In genomic region chr1:236685205-236685916, GRCh38 we compare ENCODE assay signal across 12 cellular contexts. TPM values are rescaled to one million over a fixed set of nuclear protein-coding genes. Genes with fewer than 3 reads are reported as not detected.
A peak's percentile ranks its signal among the peaks of the same experiment; 100 is the strongest.
DNase-seq lines count a peak whose midpoint lies in the region; ATAC-seq and TF ChIP-seq lines count a peak whose summit lies in the region.
"Had no signal": no experiment of that assay in that cellular context is flagged by ENCODE, and none has a peak within 500 bp of the region (broad histone marks: within the 10 kb centered on the region; RNA-seq: fewer than 3 reads in every experiment).

No MANE protein-coding gene starts in this region.

- H3K4me3 Mint-ChIP-seq in activated naive CD4-positive, alpha-beta T cell treated with anti-CD3 and anti-CD28 coated beads, Interleukin-2, amount 10 ng/mL, durations not matched to agents 7 days and 5 days = peak overlapping the region; percentile 28
- H3K4me3 Mint-ChIP-seq in endothelial cell (ENCODE audit: unreplicated experiment) = peak overlapping the region; percentile 87

- peak overlapping the region in 2 of 3 donors; percentile 30 to 61 for H3K4me3 ChIP-seq in skeletal muscle tissue (ENCODE audit: low read length in 3 of 3)
- H3K4me3 ChIP-seq: BLaER1 treated with 17β-estradiol and CSF1 and Interleukin-3, amounts not matched to agents 10 nM and 100 nM had no signal

- H3K27me3 Mint-ChIP-seq in activated naive CD4-positive, alpha-beta T cell treated with anti-CD3 and anti-CD28 coated beads, Interleukin-2, amount 10 ng/mL, durations not matched to agents 7 days and 5 days = peaks cover 53% of the 10 kb centered on the region
- H3K27me3 Mint-ChIP-seq in endothelial cell (ENCODE audit: unreplicated experiment) = peaks cover 11% of the 10 kb centered on the region

- no peak for ATAC-seq in activated naive CD4-positive, alpha-beta T cell treated with anti-CD3 and anti-CD28 coated beads, Interleukin-2, amount 50 U/mL, for 72 hours
- ATAC-seq in GM18511 (IDR thresholded peaks at IDR 0.05; ENCODE audit: unreplicated experiment) = no peak

- H3K36me3 ChIP-seq in skeletal muscle tissue (ENCODE audit: control insufficient read depth in 3 of 3, insufficient read depth in 3 of 3, low read length in 3 of 3) = peaks cover 0 to 4% (median 0%) of the 10 kb centered on the region in 3 donors
- H3K36me3 ChIP-seq: BLaER1 treated with 17β-estradiol and CSF1 and Interleukin-3, amounts not matched to agents 10 nM and 100 nM had no signal

- peaks cover 0 to 5% (median 2%) of the 10 kb centered on the region in 3 donors for H3K27me3 ChIP-seq in skeletal muscle tissue (ENCODE audit: control insufficient read depth in 3 of 3, insufficient read depth in 3 of 3, low read length in 3 of 3)
- H3K27me3 ChIP-seq: BLaER1 treated with 17β-estradiol and CSF1 and Interleukin-3, amounts not matched to agents 10 nM and 100 nM had no signal

- H3K4me1 Mint-ChIP-seq in activated naive CD4-positive, alpha-beta T cell treated with anti-CD3 and anti-CD28 coated beads, Interleukin-2, amount 10 ng/mL, durations not matched to agents 7 days and 5 days = peaks cover 18% of the 10 kb centered on the region
- peaks cover 6% of the 10 kb centered on the region for H3K4me1 Mint-ChIP-seq in endothelial cell (ENCODE audit: unreplicated experiment)

- H3K27ac Mint-ChIP-seq in activated naive CD4-positive, alpha-beta T cell treated with anti-CD3 and anti-CD28 coated beads, Interleukin-2, amount 10 ng/mL, durations not matched to agents 7 days and 5 days = peak overlapping the region; percentile 42
- H3K27ac Mint-ChIP-seq in activated naive CD4-positive, alpha-beta T cell treated with anti-CD3 and anti-CD28 coated beads, Interleukin-2, amount 50 U/mL, for 72 hours = no peak overlapping the region
- no peak overlapping the region for H3K27ac Mint-ChIP-seq in endothelial cell (ENCODE audit: unreplicated experiment)

- no peak for DNase-seq in activated naive CD4-positive, alpha-beta T cell treated with anti-CD3 and anti-CD28 coated beads, Interleukin-2, amount 10 ng/mL, durations not matched to agents 7 days and 5 days
- DNase-seq in activated naive CD4-positive, alpha-beta T cell treated with anti-CD3 and anti-CD28 coated beads, Interleukin-2, amount 50 U/mL, for 72 hours (ENCODE audit: low spot score in 2 of 2) = no peak
- DNase-seq in RPMI7951 (ENCODE audit: low read depth) (peak; percentile 8), endothelial cell (ENCODE audit: low spot score) (no peak), OCI-M1 (lab: John Stamatoyannopoulos, UW) (no peak), NCI-H2171 (lab: John Stamatoyannopoulos, UW) (no peak)
- DNase-seq: cortex of kidney, GOT3, NCI-H187 treated with DMSO at 0.1 percent for 48 hours had no signal

- H3K36me3 Mint-ChIP-seq in activated naive CD4-positive, alpha-beta T cell treated with anti-CD3 and anti-CD28 coated beads, Interleukin-2, amount 10 ng/mL, durations not matched to agents 7 days and 5 days = no peaks in the 10 kb centered on the region
- H3K36me3 Mint-ChIP-seq in activated naive CD4-positive, alpha-beta T cell treated with anti-CD3 and anti-CD28 coated beads, Interleukin-2, amount 50 U/mL, for 72 hours = peaks cover 8 to 9% of the 10 kb centered on the region in 2 donors
- peaks cover 7% of the 10 kb centered on the region for H3K36me3 Mint-ChIP-seq in endothelial cell (ENCODE audit: low read depth, unreplicated experiment)

- no peaks in the 10 kb centered on the region for H3K9me3 ChIP-seq in skeletal muscle tissue (ENCODE audit: control insufficient read depth in 3 of 3, low read length in 3 of 3)

- no peaks in the 10 kb centered on the region for H3K9me3 Mint-ChIP-seq in activated naive CD4-positive, alpha-beta T cell treated with anti-CD3 and anti-CD28 coated beads, Interleukin-2, amount 10 ng/mL, durations not matched to agents 7 days and 5 days
- peaks cover 7% of the 10 kb centered on the region in 2 donors for H3K9me3 Mint-ChIP-seq in activated naive CD4-positive, alpha-beta T cell treated with anti-CD3 and anti-CD28 coated beads, Interleukin-2, amount 50 U/mL, for 72 hours
- peaks cover 7% of the 10 kb centered on the region for H3K9me3 Mint-ChIP-seq in endothelial cell (ENCODE audit: unreplicated experiment)

- H3K4me1 ChIP-seq in skeletal muscle tissue (ENCODE audit: control insufficient read depth in 3 of 3, insufficient read depth in 3 of 3, low read length in 3 of 3) = peaks cover 2 to 11% (median 10%) of the 10 kb centered on the region in 3 donors
- H3K4me1 ChIP-seq: BLaER1 treated with 17β-estradiol and CSF1 and Interleukin-3, amounts not matched to agents 10 nM and 100 nM had no signal

- TF ChIP-seq CTCF in endothelial cell (IDR thresholded peaks at IDR 0.05; ENCODE audit: unreplicated experiment) = no peak

- H3K9ac ChIP-seq in skeletal muscle tissue (ENCODE audit: low read depth in 1 of 3, low read length in 3 of 3) = peak overlapping the region in 2 of 3 donors; percentile 68 to 84
- H3K9ac ChIP-seq: BLaER1 treated with 17β-estradiol and CSF1 and Interleukin-3, amounts not matched to agents 10 nM and 100 nM had no signal

- CTCF ChIA-PET in activated naive CD4-positive, alpha-beta T cell treated with anti-CD3 and anti-CD28 coated beads, Interleukin-2, amount 10 ng/mL, durations not matched to agents 7 days and 5 days (lab: Charles Lee) = no interaction called here

- peak overlapping the region; percentile 78 for H3K27ac ChIP-seq in skeletal muscle tissue (ENCODE audit: low read depth, low read length)
- H3K27ac ChIP-seq: BLaER1 treated with 17β-estradiol and CSF1 and Interleukin-3, amounts not matched to agents 10 nM and 100 nM had no signal

RNA-seq across cellular contexts. Expression of gene ACTN2, which starts 0.9 kb away (rescaled TPM):
- total RNA-seq in activated naive CD4-positive, alpha-beta T cell treated with anti-CD3 and anti-CD28 coated beads, Interleukin-2, amount 50 U/mL, for 72 hours = under 1 TPM; 0.37 to 0.50 TPM
- total RNA-seq in RPMI7951 (2014; rRNA removed; shearing (Covaris generic)) = under 0.01 and 0.48 TPM in 2 replicates
- total RNA-seq in endothelial cell (ENCODE audit: unreplicated experiment) = 0.21 TPM
- total RNA-seq in skeletal muscle tissue = 660 TPM

Comparison
In these comparisons a context has a peak if more than half of its experiments do, and no peak if none do; other contexts are left out.
1. RNA of gene ACTN2, which starts 0.9 kb away (total RNA-seq): 660 TPM in skeletal muscle tissue (single experiment); 0.37 to 0.50 TPM in activated naive CD4-positive, alpha-beta T cell treated with anti-CD3 and anti-CD28 coated beads, Interleukin-2, amount 50 U/mL, for 72 hours, under 0.01 to 0.48 TPM in RPMI7951 and 0.21 TPM in endothelial cell (single experiment); every median in the first group is over 100 times any median in the second.